Comparison of ENCODE assay signal across 25 cellular contexts in genomic region chr21:36587388-36587787, GRCh38.
DNase-seq lines count a peak whose midpoint lies in the region; ATAC-seq and TF ChIP-seq lines count a peak whose summit lies in the region.
"Had no signal": no experiment of that assay in that cellular context is flagged by ENCODE, and none has a peak within 500 bp of the region (broad histone marks: within the 10 kb centered on the region; RNA-seq: fewer than 3 reads in every experiment).

No MANE protein-coding gene starts in this region.

- H3K27me3 ChIP-seq in GM23248 (replicated peaks; ENCODE audit: insufficient read depth) = peaks cover 21% of the 10 kb centered on the region
- no peaks in the 10 kb centered on the region for H3K27me3 ChIP-seq in tibial nerve

- ATAC-seq in HG03175 (IDR thresholded peaks at IDR 0.05; ENCODE audit: unreplicated experiment) = no peak
- ATAC-seq in activated CD4-positive, CD25-positive, alpha-beta regulatory T cell treated with anti-CD3 and anti-CD28 coated beads, Interleukin-2, amount 50 U/mL, for 24 hours = no peak
- ATAC-seq: activated T-cell treated with anti-CD3 and anti-CD28 coated beads, Interleukin-2, amount 50 U/mL, for 72 hours; GM12878; psoas muscle; stimulated activated naive B cell treated with anti-CD40 and anti-IgM and Interleukin-4, amounts not matched to agents 10 μg/mL and 1 μg/mL and 100 μg/mL, for 72 hours had no signal

- H3K36me3 ChIP-seq in GM23248 (ENCODE audit: low read depth) = no peaks in the 10 kb centered on the region
- no peaks in the 10 kb centered on the region for H3K36me3 ChIP-seq in tibial nerve
- H3K36me3 ChIP-seq: thoracic aorta had no signal

- WGBS in GM23248 (ENCODE audit: low coverage in 1 of 2, low lambda C conversion rate in 2 of 2, missing lambda C conversion rate in 2 of 2), 2 experiments = 45 to 47% methylated on average over 8 of the region's 8 CpGs
- WGBS in tibial nerve, 2 donors = 81 to 92% methylated on average over 8 of the region's 8 CpGs

- no peaks in the 10 kb centered on the region for H3K79me2 ChIP-seq in GM23248 (ENCODE audit: insufficient read depth)

- in situ Hi-C loops in GM23248 (cut with MboI) = no loop called here

- H2AFZ ChIP-seq in GM23248 = no peak overlapping the region

- no peak for TF ChIP-seq EP300 in tibial nerve (IDR thresholded peaks at IDR 0.05)

- no peaks in the 10 kb centered on the region for H4K20me1 ChIP-seq in GM23248 (ENCODE audit: insufficient read depth)

- H3K9me3 ChIP-seq in GM23248 (ENCODE audit: low read depth) (no peaks in the 10 kb centered on the region), tibial nerve (peaks cover 0 to 10% (median 0%) of the 10 kb centered on the region in 4 donors)
- H3K9me3 ChIP-seq: psoas muscle, thoracic aorta had no signal

- TF ChIP-seq POLR2A in tibial nerve (IDR thresholded peaks at IDR 0.05) = no peak

- H3K9me2 ChIP-seq in GM23248 (ENCODE audit: insufficient read depth) = no peaks in the 10 kb centered on the region

- peaks cover 6% of the 10 kb centered on the region; the same call in 1 of the 2 replicates for H3K4me1 ChIP-seq in GM23248 (ENCODE audit: insufficient read depth)
- no peaks in the 10 kb centered on the region for H3K4me1 ChIP-seq in tibial nerve
- H3K4me1 ChIP-seq: psoas muscle had no signal

- no peak overlapping the region for H3K9ac ChIP-seq in GM23248

- peak overlapping the region; percentile 62 for H3K4me2 ChIP-seq in GM23248 (ENCODE audit: unreplicated experiment)

- DNase-seq in GM23248 = peak; percentile 64
- peak; percentile 18 for DNase-seq in LoVo (ENCODE audit: low spot score)
- DNase-seq in kidney tubule cell (ENCODE audit: low spot score) = peak; percentile 70
- no peak for DNase-seq in NCI-H128 (lab: John Stamatoyannopoulos, UW; ENCODE audit: unreplicated experiment)
- DNase-seq in tibial nerve (ENCODE audit: low spot score in 2 of 2) = no peak
- DNase-seq: activated CD4-positive, alpha-beta T cell treated with anti-CD3 and anti-CD28 coated beads for 4 hours; activated naive CD4-positive, alpha-beta T cell treated with anti-CD3 and anti-CD28 coated beads for 36 hours; activated T-cell treated with anti-CD3 and anti-CD28 coated beads, Interleukin-2, amount 50 U/mL, for 72 hours; amygdala; CD4-positive, alpha-beta T cell; dorsolateral prefrontal cortex; erythroblast; hippocampal formation; NCI-H1694; NCI-H2171; NCI-H69; psoas muscle; SHP77 treated with DMSO at 0.1 percent for 48 hours; small intestine; stimulated activated naive B cell treated with anti-CD40 and anti-IgM and Interleukin-4, amounts not matched to agents 10 μg/mL and 1 μg/mL and 100 μg/mL, for 72 hours had no signal

- no peak overlapping the region for H3K4me3 ChIP-seq in GM23248
- no peak overlapping the region for H3K4me3 ChIP-seq in tibial nerve
- H3K4me3 ChIP-seq: dorsolateral prefrontal cortex, GM12878, psoas muscle, thoracic aorta had no signal

- H3K27ac ChIP-seq in GM23248 = no peak overlapping the region
- peak overlapping the region; percentile 9; the same call in 1 of the 2 replicates for H3K27ac ChIP-seq in VCaP
- H3K27ac ChIP-seq in tibial nerve = no peak overlapping the region
- H3K27ac ChIP-seq: dorsolateral prefrontal cortex, psoas muscle, thoracic aorta had no signal

- H3F3A ChIP-seq in GM23248 (ENCODE audit: insufficient read depth) = no peaks in the 10 kb centered on the region

- TF ChIP-seq CTCF in VCaP (conservative IDR thresholded peaks at IDR 0.05) (no peak), tibial nerve (IDR thresholded peaks at IDR 0.05) (no peak)

Comparison
In these comparisons a context has a peak if more than half of its experiments do, and no peak if none do; other contexts are left out.
1. DNase-seq: peak in GM23248 (single experiment), LoVo (single experiment) and kidney tubule cell (single experiment); none in NCI-H128 (single experiment) and tibial nerve (0 of 2).